Comparison of ENCODE assay signal across 36 cellular contexts in genomic region chr5:164009628-164010027, GRCh38.
"Had no signal": no experiment of that assay in that cellular context is flagged by ENCODE, and none has a peak within 500 bp of the region (broad histone marks: within the 10 kb centered on the region; RNA-seq: fewer than 3 reads in every experiment).

No MANE protein-coding gene starts in this region.

- H3K9me3 ChIP-seq: adrenal gland had no signal

- H3K36me3 ChIP-seq: adrenal gland, cardiac muscle cell had no signal

- H3K27me3 Mint-ChIP-seq: activated B cell treated with CpG ODN at 0.5 μM for 24 hours; activated CD4-positive, alpha-beta memory T cell treated with anti-CD3 and anti-CD28 coated beads for 36 hours; activated CD4-positive, alpha-beta T cell treated with anti-CD3 and anti-CD28 coated beads, Interleukin-2, amount 10 ng/mL, durations not matched to agents 24 days and 14 days; activated CD8-positive, alpha-beta T cell treated with anti-CD3 and anti-CD28 coated beads for 36 hours; activated T-helper 17 cell treated with anti-CD3 and anti-CD28 coated beads, Interleukin-2, amount 50 U/mL, for 72 hours; central memory CD8-positive, alpha-beta T cell; T-cell had no signal

- H3K27ac ChIP-seq: adrenal gland, cardiac muscle cell, VCaP had no signal

- H3K36me3 Mint-ChIP-seq: activated CD4-positive, alpha-beta memory T cell treated with anti-CD3 and anti-CD28 coated beads for 36 hours; activated naive CD4-positive, alpha-beta T cell treated with anti-CD3 and anti-CD28 coated beads, Interleukin-2, amount 50 U/mL, for 72 hours; activated naive CD8-positive, alpha-beta T cell treated with anti-CD3 and anti-CD28 coated beads for 36 hours; brain; T-cell had no signal

- H3K27ac Mint-ChIP-seq: activated B cell treated with CpG ODN at 0.5 μM for 24 hours; activated CD4-positive, alpha-beta memory T cell treated with anti-CD3 and anti-CD28 coated beads for 36 hours; activated CD4-positive, alpha-beta T cell treated with anti-CD3 and anti-CD28 coated beads, Interleukin-2, amount 10 ng/mL, durations not matched to agents 24 days and 14 days; activated CD8-positive, alpha-beta T cell treated with anti-CD3 and anti-CD28 coated beads for 36 hours; activated naive CD4-positive, alpha-beta T cell treated with anti-CD3 and anti-CD28 coated beads for 36 hours; activated naive CD4-positive, alpha-beta T cell treated with anti-CD3 and anti-CD28 coated beads, Interleukin-2, amount 50 U/mL, for 72 hours; activated naive CD8-positive, alpha-beta T cell treated with anti-CD3 and anti-CD28 coated beads for 36 hours; activated T-cell treated with anti-CD3 and anti-CD28 coated beads, Interleukin-2, amount 50 U/mL, for 72 hours; activated T-helper 1 cell treated with anti-CD3 and anti-CD28 coated beads, Interleukin-12 subunit alpha, Interleukin-12 subunit beta, Interleukin-2, Interleukin-4 antibody, amounts not matched to agents 30 ng/mL and 10 ng/mL and 1 ng/mL, durations not matched to agents 14 hours and 24 hours and 36 hours; activated T-helper 17 cell treated with anti-CD3 and anti-CD28 coated beads, Interleukin-2, amount 50 U/mL, for 72 hours; T-cell; T-helper 1 cell treated with Interleukin-12 subunit alpha and Interleukin-12 subunit beta and Interleukin-4 antibody, amounts not matched to agents 30 μg/mL and 1 μg/mL, for 36 hours; T-helper 2 cell treated with Interferon-gamma antibody and Interleukin-4, amounts not matched to agents 5 μg/mL and 100 μg/mL, for 36 hours had no signal

- H3K4me1 ChIP-seq: adrenal gland had no signal

- DNase-seq: activated B cell treated with CpG ODN at 0.5 μM for 24 hours; activated CD4-positive, alpha-beta memory T cell treated with anti-CD3 and anti-CD28 coated beads for 36 hours; activated CD4-positive, alpha-beta T cell treated with anti-CD3 and anti-CD28 coated beads for 4 hours; activated CD4-positive, alpha-beta T cell treated with anti-CD3 and anti-CD28 coated beads, Interleukin-2, amount 10 ng/mL, durations not matched to agents 24 days and 14 days; activated CD4-positive, alpha-beta T cell treated with anti-CD3 and anti-CD28 coated beads, Interleukin-2, amount 50 U/mL, for 1 hour; activated CD4-positive, alpha-beta T cell treated with anti-CD3 and anti-CD28 coated beads, Interleukin-2, amount 50 U/mL, for 4 hours; activated CD4-positive, CD25-positive, alpha-beta regulatory T cell treated with anti-CD3 and anti-CD28 coated beads, Interleukin-2, amount 50 U/mL, for 72 hours; activated CD8-positive, alpha-beta memory T cell treated with anti-CD3 and anti-CD28 coated beads, Interleukin-2, amount 50 U/mL, for 4 hours; activated CD8-positive, alpha-beta T cell treated with anti-CD3 and anti-CD28 coated beads for 36 hours; activated effector memory CD4-positive, alpha-beta T cell treated with anti-CD3 and anti-CD28 coated beads, Interleukin-2, amount 50 U/mL, for 16 hours; activated gamma-delta T cell treated with Interleukin-2 at 50 U/mL for 16 hours; activated naive CD4-positive, alpha-beta T cell; activated naive CD4-positive, alpha-beta T cell treated with anti-CD3 and anti-CD28 coated beads for 36 hours; activated naive CD4-positive, alpha-beta T cell treated with anti-CD3 and anti-CD28 coated beads, Interleukin-2, amount 50 U/mL, for 16 hours; activated naive CD8-positive, alpha-beta T cell treated with anti-CD3 and anti-CD28 coated beads for 36 hours; activated T-cell treated with anti-CD3 and anti-CD28 coated beads for 4 hours; activated T-cell treated with anti-CD3 and anti-CD28 coated beads, Interleukin-2, amount 50 U/mL, for 1 hour; activated T-cell treated with anti-CD3 and anti-CD28 coated beads, Interleukin-2, amount 50 U/mL, for 4 hours; activated T-cell treated with anti-CD3 and anti-CD28 coated beads, Interleukin-2, amount 50 U/mL, for 72 hours; adrenal gland; amniotic stem cell; aorta; caudate nucleus; cerebellar nuclear complex; T-cell; T-helper 2 cell; T-helper 9 cell had no signal

- H3K9me3 Mint-ChIP-seq: activated B cell treated with CpG ODN at 0.5 μM for 24 hours; activated CD4-positive, alpha-beta memory T cell treated with anti-CD3 and anti-CD28 coated beads for 36 hours; activated CD4-positive, alpha-beta T cell treated with anti-CD3 and anti-CD28 coated beads, Interleukin-2, amount 10 ng/mL, durations not matched to agents 24 days and 14 days; activated naive CD4-positive, alpha-beta T cell treated with anti-CD3 and anti-CD28 coated beads for 36 hours; activated naive CD8-positive, alpha-beta T cell treated with anti-CD3 and anti-CD28 coated beads for 36 hours; activated T-cell treated with anti-CD3 and anti-CD28 coated beads, Interleukin-2, amount 50 U/mL, for 4 hours; activated T-cell treated with anti-CD3 and anti-CD28 coated beads, Interleukin-2, amount 50 U/mL, for 72 hours; activated T-helper 1 cell treated with anti-CD3 and anti-CD28 coated beads, Interleukin-12 subunit alpha, Interleukin-12 subunit beta, Interleukin-2, Interleukin-4 antibody, amounts not matched to agents 30 ng/mL and 10 ng/mL and 1 ng/mL, durations not matched to agents 14 hours and 24 hours and 36 hours; T-helper 1 cell treated with Interleukin-12 subunit alpha and Interleukin-12 subunit beta and Interleukin-4 antibody, amounts not matched to agents 30 μg/mL and 1 μg/mL, for 36 hours; T-helper 2 cell treated with Interferon-gamma antibody and Interleukin-4, amounts not matched to agents 5 μg/mL and 100 μg/mL, for 36 hours had no signal

- ATAC-seq: activated CD8-positive, alpha-beta T cell treated with anti-CD3 and anti-CD28 coated beads for 36 hours; activated naive CD4-positive, alpha-beta T cell treated with anti-CD3 and anti-CD28 coated beads, Interleukin-2, amount 50 U/mL, for 72 hours; activated T-cell treated with anti-CD3 and anti-CD28 coated beads, Interleukin-2, amount 50 U/mL, for 4 hours; activated T-cell treated with anti-CD3 and anti-CD28 coated beads, Interleukin-2, amount 50 U/mL, for 72 hours; activated T-helper 17 cell treated with anti-CD3 and anti-CD28 coated beads, Interleukin-2, amount 50 U/mL, for 72 hours; T-cell had no signal

- H3K4me3 Mint-ChIP-seq: activated B cell treated with CpG ODN at 0.5 μM for 24 hours; activated CD4-positive, alpha-beta memory T cell treated with anti-CD3 and anti-CD28 coated beads for 36 hours; activated CD4-positive, alpha-beta T cell treated with anti-CD3 and anti-CD28 coated beads, Interleukin-2, amount 10 ng/mL, durations not matched to agents 24 days and 14 days; activated CD8-positive, alpha-beta T cell treated with anti-CD3 and anti-CD28 coated beads for 36 hours; activated naive CD4-positive, alpha-beta T cell treated with anti-CD3 and anti-CD28 coated beads for 36 hours; activated naive CD8-positive, alpha-beta T cell treated with anti-CD3 and anti-CD28 coated beads for 36 hours; activated T-cell treated with anti-CD3 and anti-CD28 coated beads, Interleukin-2, amount 50 U/mL, for 4 hours; activated T-cell treated with anti-CD3 and anti-CD28 coated beads, Interleukin-2, amount 50 U/mL, for 72 hours; activated T-helper 1 cell treated with anti-CD3 and anti-CD28 coated beads, Interleukin-12 subunit alpha, Interleukin-12 subunit beta, Interleukin-2, Interleukin-4 antibody, amounts not matched to agents 30 ng/mL and 10 ng/mL and 1 ng/mL, durations not matched to agents 14 hours and 24 hours and 36 hours; activated T-helper 17 cell treated with anti-CD3 and anti-CD28 coated beads, Interleukin-2, amount 50 U/mL, for 72 hours; central memory CD8-positive, alpha-beta T cell; T-cell; T-helper 1 cell treated with Interleukin-12 subunit alpha and Interleukin-12 subunit beta and Interleukin-4 antibody, amounts not matched to agents 30 μg/mL and 1 μg/mL, for 36 hours; T-helper 2 cell treated with Interferon-gamma antibody and Interleukin-4, amounts not matched to agents 5 μg/mL and 100 μg/mL, for 36 hours had no signal

- H3K4me3 ChIP-seq: adrenal gland, cardiac muscle cell had no signal

- H3K27me3 ChIP-seq: adrenal gland, cardiac muscle cell had no signal

- H3K4me1 Mint-ChIP-seq: activated CD4-positive, alpha-beta T cell treated with anti-CD3 and anti-CD28 coated beads, Interleukin-2, amount 10 ng/mL, durations not matched to agents 24 days and 14 days; activated naive CD8-positive, alpha-beta T cell treated with anti-CD3 and anti-CD28 coated beads for 36 hours; activated T-helper 17 cell treated with anti-CD3 and anti-CD28 coated beads, Interleukin-2, amount 50 U/mL, for 72 hours; central memory CD8-positive, alpha-beta T cell; T-cell had no signal
